In genomic region chr16:88241404-88242311, GRCh38 we compare ENCODE assay signal across 1 cellular context.
TF ChIP-seq lines count a peak whose summit lies in the region.

No MANE protein-coding gene starts in this region.

TF ChIP-seq in K562, 482 proteins besides CTCF, POLR2A, EP300 and RAD21:
- TF ChIP-seq ZNF584 (CRISPR knock-in tag; IDR thresholded peaks at IDR 0.05; ENCODE audit: low read depth), result 0 out of 2 replicates have a peak, but pooled peaks have one; percentile 31
